ENCODE assay signal across 21 cellular contexts in genomic region chr6:11500008-11500407, GRCh38. TPM values are rescaled to one million over a fixed set of nuclear protein-coding genes. Genes with fewer than 3 reads are reported as not detected.
DNase-seq lines count a peak whose midpoint lies in the region; ATAC-seq and TF ChIP-seq lines count a peak whose summit lies in the region.
"Had no signal": no experiment of that assay in that cellular context is flagged by ENCODE, and none has a peak within 500 bp of the region (broad histone marks: within the 10 kb centered on the region; RNA-seq: fewer than 3 reads in every experiment).

No MANE protein-coding gene starts in this region.

- no TSS peak for BruUV-seq in mammary epithelial cell (replicated peaks; lab: Mats Ljungman, UMichigan)

- 85% methylated on average over 2 of the region's 2 CpGs for WGBS in mammary epithelial cell (ENCODE audit: low coverage, missing lambda C conversion rate)

- H3K36me3 ChIP-seq in MG63 (no peaks in the 10 kb centered on the region), mammary epithelial cell (ENCODE audit: insufficient read depth, low read length) (no peaks in the 10 kb centered on the region), kidney epithelial cell (ENCODE audit: control insufficient read depth, insufficient read depth, low read length) (no peaks in the 10 kb centered on the region)
- H3K36me3 ChIP-seq: left lung, right lobe of liver had no signal

- H3K9ac ChIP-seq in mammary epithelial cell (ENCODE audit: insufficient read depth, low read length), result no peak overlapping the region

- no peak overlapping the region for H3K4me3 Mint-ChIP-seq in natural killer cell treated with Interleukin-12 subunit alpha and Interleukin-12 subunit beta and Interleukin-15 and Interleukin-18, amount 100 ng/mL, for 72 hours
- H3K4me3 Mint-ChIP-seq: activated T-helper 1 cell treated with anti-CD3 and anti-CD28 coated beads, Interleukin-12 subunit alpha, Interleukin-12 subunit beta, Interleukin-2, Interleukin-4 antibody, amounts not matched to agents 30 ng/mL and 10 ng/mL and 1 ng/mL, durations not matched to agents 14 hours and 24 hours and 36 hours; B cell; brain; endodermal cell; natural killer cell; stimulated activated naive B cell treated with anti-CD40 and anti-IgM and Interleukin-4, amounts not matched to agents 10 μg/mL and 1 μg/mL and 100 μg/mL, for 72 hours; T-helper 1 cell treated with Interleukin-12 subunit alpha and Interleukin-12 subunit beta and Interleukin-4 antibody, amounts not matched to agents 30 μg/mL and 1 μg/mL, for 36 hours had no signal

- H3K4me3 ChIP-seq in MG63 (no peak overlapping the region), mammary epithelial cell (replicated peaks in 1 of 3; ENCODE audit: insufficient read depth in 1 of 3, low read depth in 2 of 3, low read length in 3 of 3) (no peak overlapping the region), kidney epithelial cell (ENCODE audit: low read depth, low read length) (no peak overlapping the region)
- H3K4me3 ChIP-seq: GM12878, hepatocyte, left lung, right lobe of liver had no signal

- no peak overlapping the region for H3K27ac ChIP-seq in mammary epithelial cell (ENCODE audit: insufficient read depth, low read depth, low read length)
- H3K27ac ChIP-seq: hepatocyte, left lung, right lobe of liver had no signal

- no peaks in the 10 kb centered on the region for H3K27me3 ChIP-seq in MG63
- H3K27me3 ChIP-seq in mammary epithelial cell (ENCODE audit: insufficient read depth, low read length), result no peaks in the 10 kb centered on the region
- H3K27me3 ChIP-seq in kidney epithelial cell (ENCODE audit: control insufficient read depth, insufficient read depth, low read length), result no peaks in the 10 kb centered on the region
- H3K27me3 ChIP-seq: hepatocyte, left lung, right lobe of liver had no signal

- no peaks in the 10 kb centered on the region for H3K9me3 Mint-ChIP-seq in natural killer cell treated with Interleukin-12 subunit alpha and Interleukin-12 subunit beta and Interleukin-15 and Interleukin-18, amount 100 ng/mL, for 72 hours
- H3K9me3 Mint-ChIP-seq: activated T-helper 1 cell treated with anti-CD3 and anti-CD28 coated beads, Interleukin-12 subunit alpha, Interleukin-12 subunit beta, Interleukin-2, Interleukin-4 antibody, amounts not matched to agents 30 ng/mL and 10 ng/mL and 1 ng/mL, durations not matched to agents 14 hours and 24 hours and 36 hours; natural killer cell; stimulated activated naive B cell treated with anti-CD40 and anti-IgM and Interleukin-4, amounts not matched to agents 10 μg/mL and 1 μg/mL and 100 μg/mL, for 72 hours; T-helper 1 cell treated with Interleukin-12 subunit alpha and Interleukin-12 subunit beta and Interleukin-4 antibody, amounts not matched to agents 30 μg/mL and 1 μg/mL, for 36 hours had no signal

- TF ChIP-seq CTCF in mammary epithelial cell (conservative IDR thresholded peaks at IDR 0.05 in 1 of 2, IDR thresholded peaks at IDR 0.05 in 1 of 2; ENCODE audit: extremely low read depth in 1 of 2, insufficient read depth in 1 of 2, low read depth in 1 of 2, low read length in 2 of 2), result no peak
- TF ChIP-seq CTCF in kidney epithelial cell (IDR thresholded peaks at IDR 0.05; ENCODE audit: insufficient read depth, low read length, poor library complexity, severe bottlenecking), result no peak

- H3K79me2 ChIP-seq in mammary epithelial cell (ENCODE audit: insufficient read depth, low read length), result no peaks in the 10 kb centered on the region
- H3K79me2 ChIP-seq: hepatocyte had no signal

- H3K27me3 Mint-ChIP-seq in natural killer cell treated with Interleukin-12 subunit alpha and Interleukin-12 subunit beta and Interleukin-15 and Interleukin-18, amount 100 ng/mL, for 72 hours, result peaks cover 9 to 18% of the 10 kb centered on the region in 2 donors
- H3K27me3 Mint-ChIP-seq: B cell; brain; stimulated activated naive B cell treated with anti-CD40 and anti-IgM and Interleukin-4, amounts not matched to agents 10 μg/mL and 1 μg/mL and 100 μg/mL, for 72 hours had no signal

- H3K4me1 ChIP-seq in mammary epithelial cell (ENCODE audit: insufficient read depth, low read length), result peaks cover 8% of the 10 kb centered on the region

- intact Hi-C loops in mammary epithelial cell (cut with micrococcal nuclease), result no loop called here

- no peak overlapping the region for H3K27ac Mint-ChIP-seq in natural killer cell treated with Interleukin-12 subunit alpha and Interleukin-12 subunit beta and Interleukin-15 and Interleukin-18, amount 100 ng/mL, for 72 hours
- H3K27ac Mint-ChIP-seq: activated T-helper 1 cell treated with anti-CD3 and anti-CD28 coated beads, Interleukin-12 subunit alpha, Interleukin-12 subunit beta, Interleukin-2, Interleukin-4 antibody, amounts not matched to agents 30 ng/mL and 10 ng/mL and 1 ng/mL, durations not matched to agents 14 hours and 24 hours and 36 hours; B cell; endodermal cell; natural killer cell; stimulated activated naive B cell treated with anti-CD40 and anti-IgM and Interleukin-4, amounts not matched to agents 10 μg/mL and 1 μg/mL and 100 μg/mL, for 72 hours; T-helper 1 cell treated with Interleukin-12 subunit alpha and Interleukin-12 subunit beta and Interleukin-4 antibody, amounts not matched to agents 30 μg/mL and 1 μg/mL, for 36 hours had no signal

- in situ Hi-C loops in mammary epithelial cell (cut with MboI; ENCODE audit: low sequenced_read_pairs in 2 of 2), result no loop called here

- no peaks in the 10 kb centered on the region for H4K20me1 ChIP-seq in mammary epithelial cell (ENCODE audit: insufficient read depth, low read length)

- no peaks in the 10 kb centered on the region for H3K9me3 ChIP-seq in MG63
- H3K9me3 ChIP-seq in mammary epithelial cell (replicated peaks; ENCODE audit: insufficient read depth, low read length), result no peaks in the 10 kb centered on the region
- H3K9me3 ChIP-seq: left lung, right lobe of liver had no signal

- no peak overlapping the region for H2AFZ ChIP-seq in mammary epithelial cell (ENCODE audit: low read depth, low read length)
- H2AFZ ChIP-seq: hepatocyte had no signal

- dilution Hi-C loops in mammary epithelial cell (cut with HindIII; ENCODE audit: low sequenced_read_pairs), result no loop called here

- CTCF ChIA-PET in mammary epithelial cell (lab: Charles Lee; ENCODE audit: low non-redundant PET), result no interaction called here

- no peak overlapping the region for H3K4me2 ChIP-seq in mammary epithelial cell (ENCODE audit: insufficient read depth, low read depth, low read length)
- H3K4me2 ChIP-seq: hepatocyte had no signal

- no peaks in the 10 kb centered on the region for H3K36me3 Mint-ChIP-seq in natural killer cell treated with Interleukin-12 subunit alpha and Interleukin-12 subunit beta and Interleukin-15 and Interleukin-18, amount 100 ng/mL, for 72 hours
- H3K36me3 Mint-ChIP-seq: brain; natural killer cell; stimulated activated naive B cell treated with anti-CD40 and anti-IgM and Interleukin-4, amounts not matched to agents 10 μg/mL and 1 μg/mL and 100 μg/mL, for 72 hours had no signal

- DNase-seq in DMS53 treated with DMSO at 0.1 percent for 48 hours (lab: John Stamatoyannopoulos, UW; ENCODE audit: unreplicated experiment) (peak; percentile 15), MG63 (peak; percentile 85), mammary epithelial cell (peak; percentile 56), kidney epithelial cell (ENCODE audit: low read depth) (peak; percentile 44), NCI-H774 (lab: John Stamatoyannopoulos, UW) (no peak), OCI-M1 (lab: John Stamatoyannopoulos, UW) (no peak)
- DNase-seq in stimulated activated naive CD4-positive, alpha-beta T cell (lab: John Stamatoyannopoulos, UW), result no peak
- no peak for DNase-seq in natural killer cell treated with Interleukin-12 subunit alpha and Interleukin-12 subunit beta and Interleukin-15 and Interleukin-18, amount 100 ng/mL, for 72 hours (ENCODE audit: low spot score)
- DNase-seq: DND-41; endodermal cell; left lung; natural killer cell; NCI-H510A; right lobe of liver; stimulated activated naive B cell treated with anti-CD40 and anti-IgM and Interleukin-4, amounts not matched to agents 10 μg/mL and 1 μg/mL and 100 μg/mL, for 72 hours had no signal

- peaks cover 0 to 7% of the 10 kb centered on the region in 2 donors for H3K4me1 Mint-ChIP-seq in natural killer cell treated with Interleukin-12 subunit alpha and Interleukin-12 subunit beta and Interleukin-15 and Interleukin-18, amount 100 ng/mL, for 72 hours (ENCODE audit: low read depth in 2 of 2)
- H3K4me1 Mint-ChIP-seq: endodermal cell, natural killer cell had no signal

- no peak for ATAC-seq in natural killer cell treated with Interleukin-12 subunit alpha and Interleukin-12 subunit beta and Interleukin-15 and Interleukin-18, amount 100 ng/mL, for 72 hours
- ATAC-seq: GM12878; left lung; natural killer cell; right lobe of liver; stimulated activated naive B cell treated with anti-CD40 and anti-IgM and Interleukin-4, amounts not matched to agents 10 μg/mL and 1 μg/mL and 100 μg/mL, for 72 hours had no signal

RNA-seq across cellular contexts. Expression of gene TMEM170B, which starts 37.5 kb away (rescaled TPM):
- total RNA-seq in MG63 (2014; rRNA removed; shearing (Covaris generic); ENCODE audit: low replicate concordance), result 3.9 and 6.9 TPM in 2 replicates
- total RNA-seq in mammary epithelial cell (under 1 TPM; 0.12 to 0.83 TPM), kidney epithelial cell (2.9 and 3.2 TPM in 2 replicates)
- polyA plus RNA-seq in mammary epithelial cell, result 0.01 TPM
- 1.1 TPM for polyA minus RNA-seq in mammary epithelial cell
- total RNA-seq in natural killer cell treated with Interleukin-12 subunit alpha and Interleukin-12 subunit beta and Interleukin-15 and Interleukin-18, amount 100 ng/mL, for 72 hours, result 1 to 10 TPM; 1.4 to 1.6 TPM

Comparison
In these comparisons a context has a peak if more than half of its experiments do, and no peak if none do; other contexts are left out.
1. DNase-seq: peak in DMS53 treated with DMSO at 0.1 percent for 48 hours (single experiment), MG63 (single experiment), mammary epithelial cell (single experiment) and kidney epithelial cell (single experiment); none in NCI-H774 (single experiment), OCI-M1 (single experiment), stimulated activated naive CD4-positive, alpha-beta T cell (0 of 6) and natural killer cell treated with Interleukin-12 subunit alpha and Interleukin-12 subunit beta and Interleukin-15 and Interleukin-18, amount 100 ng/mL, for 72 hours (single experiment).